1 cellular context compared by ENCODE assay signal in the genomic region with DNA sequence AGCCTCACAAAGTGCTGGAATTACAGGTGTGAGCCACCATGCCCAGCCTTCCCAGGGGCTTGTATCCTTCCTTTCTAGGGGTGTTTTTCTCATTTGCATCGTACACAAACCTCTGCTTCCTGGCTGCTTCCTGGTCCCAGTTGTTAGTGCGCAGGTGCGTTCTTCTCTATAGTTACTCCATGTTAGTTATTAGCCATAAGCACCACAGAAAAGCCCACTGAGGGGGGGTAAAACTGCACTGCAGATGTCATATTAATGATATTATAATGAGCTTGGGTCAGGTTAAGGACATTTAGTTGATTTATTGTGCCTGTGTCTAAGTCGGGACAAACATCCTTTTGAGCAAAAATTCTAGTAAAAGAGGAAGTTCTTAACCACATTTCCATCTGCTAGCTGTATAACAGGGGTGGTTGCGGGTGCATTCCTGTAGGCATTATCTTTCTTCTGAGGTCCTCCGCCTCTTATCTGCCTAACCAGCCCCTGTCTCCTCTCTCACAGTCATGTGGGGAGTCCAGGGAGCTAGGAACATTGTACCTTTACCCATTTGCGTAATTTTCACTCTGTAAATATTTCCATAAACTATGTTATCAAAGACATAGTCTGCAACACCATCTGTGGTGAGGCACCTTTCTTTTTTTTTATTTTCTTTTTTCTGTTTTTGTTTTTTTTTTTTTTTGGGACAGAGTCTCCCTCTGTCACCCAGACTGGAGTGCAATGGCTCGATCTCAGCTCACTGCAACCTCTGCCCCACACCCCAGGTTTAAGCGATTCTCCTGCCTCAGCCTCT.
TF ChIP-seq lines count a peak whose summit lies in the region.

No MANE protein-coding gene starts in this region.

TF ChIP-seq in HepG2, 621 proteins besides CTCF, POLR2A, EP300 and RAD21 (continued from another document and continues in another):
- TF ChIP-seq, protein P1, sequence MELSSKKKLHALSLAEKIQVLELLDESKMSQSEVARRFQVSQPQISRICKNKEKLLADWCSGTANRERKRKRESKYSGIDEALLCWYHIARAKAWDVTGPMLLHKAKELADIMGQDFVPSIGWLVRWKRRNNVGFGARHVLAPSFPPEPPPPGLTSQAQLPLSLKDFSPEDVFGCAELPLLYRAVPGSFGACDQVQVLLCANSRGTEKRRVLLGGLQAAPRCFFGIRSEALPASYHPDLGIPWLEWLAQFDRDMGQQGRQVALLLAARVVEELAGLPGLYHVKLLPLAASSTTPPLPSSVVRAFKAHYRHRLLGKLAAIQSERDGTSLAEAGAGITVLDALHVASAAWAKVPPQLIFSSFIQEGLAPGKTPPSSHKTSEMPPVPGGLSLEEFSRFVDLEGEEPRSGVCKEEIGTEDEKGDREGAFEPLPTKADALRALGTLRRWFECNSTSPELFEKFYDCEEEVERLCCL (CRISPR knock-in tag; IDR thresholded peaks at IDR 0.05; ENCODE audit: borderline replicate concordance): no peak
- TF ChIP-seq SNAPC2 (CRISPR knock-in tag; IDR thresholded peaks at IDR 0.05) (peak; percentile 71; the same call in 1 of the 2 replicates), ZNF30 (CRISPR knock-in tag; IDR thresholded peaks at IDR 0.05) (no peak), ZFX (CRISPR knock-in tag; IDR thresholded peaks at IDR 0.05; ENCODE audit: low read depth) (no peak), SUZ12 (IDR thresholded peaks at IDR 0.05; ENCODE audit: low read depth, low read length) (no peak), ZMYM2 (CRISPR knock-in tag; IDR thresholded peaks at IDR 0.05) (peak; percentile 45; the same call in 1 of the 2 replicates), NFATC3 (CRISPR knock-in tag; IDR thresholded peaks at IDR 0.05) (no peak), TSC22D2 (CRISPR knock-in tag; IDR thresholded peaks at IDR 0.05; ENCODE audit: borderline replicate concordance) (no peak), ZNF816 (CRISPR knock-in tag; IDR thresholded peaks at IDR 0.05; ENCODE audit: borderline replicate concordance) (peak; percentile 39; the same call in 1 of the 2 replicates), NR2F6 (IDR thresholded peaks at IDR 0.05) (peak; percentile 59; the same call in 1 of the 2 replicates), NR2F6 (CRISPR knock-in tag; IDR thresholded peaks at IDR 0.05) (peak; percentile 42; the same call in 1 of the 2 replicates), SIX4 (CRISPR knock-in tag; IDR thresholded peaks at IDR 0.05) (0 out of 2 replicates have a peak, but pooled peaks have one; percentile 61), FOXJ3 (CRISPR knock-in tag; IDR thresholded peaks at IDR 0.05; ENCODE audit: borderline replicate concordance) (peak; percentile 91), ZNF572 (CRISPR knock-in tag; IDR thresholded peaks at IDR 0.05) (no peak), ZNF557 (CRISPR knock-in tag; IDR thresholded peaks at IDR 0.05) (peak; percentile 61; the same call in 1 of the 2 replicates), ZSCAN12 (CRISPR knock-in tag; IDR thresholded peaks at IDR 0.05) (0 out of 2 replicates have a peak, but pooled peaks have one; percentile 26), NCOA5 (CRISPR knock-in tag; IDR thresholded peaks at IDR 0.05) (no peak), POLR2G (IDR thresholded peaks at IDR 0.05; ENCODE audit: low read depth, low read length) (no peak), MTA3 (CRISPR knock-in tag; IDR thresholded peaks at IDR 0.05) (no peak), BCL6 (CRISPR knock-in tag; IDR thresholded peaks at IDR 0.05) (peak; percentile 84), ZNF709 (CRISPR knock-in tag; IDR thresholded peaks at IDR 0.05) (no peak)
- TF ChIP-seq, protein P2, sequence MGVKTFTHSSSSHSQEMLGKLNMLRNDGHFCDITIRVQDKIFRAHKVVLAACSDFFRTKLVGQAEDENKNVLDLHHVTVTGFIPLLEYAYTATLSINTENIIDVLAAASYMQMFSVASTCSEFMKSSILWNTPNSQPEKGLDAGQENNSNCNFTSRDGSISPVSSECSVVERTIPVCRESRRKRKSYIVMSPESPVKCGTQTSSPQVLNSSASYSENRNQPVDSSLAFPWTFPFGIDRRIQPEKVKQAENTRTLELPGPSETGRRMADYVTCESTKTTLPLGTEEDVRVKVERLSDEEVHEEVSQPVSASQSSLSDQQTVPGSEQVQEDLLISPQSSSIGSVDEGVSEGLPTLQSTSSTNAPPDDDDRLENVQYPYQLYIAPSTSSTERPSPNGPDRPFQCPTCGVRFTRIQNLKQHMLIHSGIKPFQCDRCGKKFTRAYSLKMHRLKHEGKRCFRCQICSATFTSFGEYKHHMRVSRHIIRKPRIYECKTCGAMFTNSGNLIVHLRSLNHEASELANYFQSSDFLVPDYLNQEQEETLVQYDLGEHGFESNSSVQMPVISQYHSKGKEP (CRISPR knock-in tag; IDR thresholded peaks at IDR 0.05): no peak
- TF ChIP-seq, protein P3, sequence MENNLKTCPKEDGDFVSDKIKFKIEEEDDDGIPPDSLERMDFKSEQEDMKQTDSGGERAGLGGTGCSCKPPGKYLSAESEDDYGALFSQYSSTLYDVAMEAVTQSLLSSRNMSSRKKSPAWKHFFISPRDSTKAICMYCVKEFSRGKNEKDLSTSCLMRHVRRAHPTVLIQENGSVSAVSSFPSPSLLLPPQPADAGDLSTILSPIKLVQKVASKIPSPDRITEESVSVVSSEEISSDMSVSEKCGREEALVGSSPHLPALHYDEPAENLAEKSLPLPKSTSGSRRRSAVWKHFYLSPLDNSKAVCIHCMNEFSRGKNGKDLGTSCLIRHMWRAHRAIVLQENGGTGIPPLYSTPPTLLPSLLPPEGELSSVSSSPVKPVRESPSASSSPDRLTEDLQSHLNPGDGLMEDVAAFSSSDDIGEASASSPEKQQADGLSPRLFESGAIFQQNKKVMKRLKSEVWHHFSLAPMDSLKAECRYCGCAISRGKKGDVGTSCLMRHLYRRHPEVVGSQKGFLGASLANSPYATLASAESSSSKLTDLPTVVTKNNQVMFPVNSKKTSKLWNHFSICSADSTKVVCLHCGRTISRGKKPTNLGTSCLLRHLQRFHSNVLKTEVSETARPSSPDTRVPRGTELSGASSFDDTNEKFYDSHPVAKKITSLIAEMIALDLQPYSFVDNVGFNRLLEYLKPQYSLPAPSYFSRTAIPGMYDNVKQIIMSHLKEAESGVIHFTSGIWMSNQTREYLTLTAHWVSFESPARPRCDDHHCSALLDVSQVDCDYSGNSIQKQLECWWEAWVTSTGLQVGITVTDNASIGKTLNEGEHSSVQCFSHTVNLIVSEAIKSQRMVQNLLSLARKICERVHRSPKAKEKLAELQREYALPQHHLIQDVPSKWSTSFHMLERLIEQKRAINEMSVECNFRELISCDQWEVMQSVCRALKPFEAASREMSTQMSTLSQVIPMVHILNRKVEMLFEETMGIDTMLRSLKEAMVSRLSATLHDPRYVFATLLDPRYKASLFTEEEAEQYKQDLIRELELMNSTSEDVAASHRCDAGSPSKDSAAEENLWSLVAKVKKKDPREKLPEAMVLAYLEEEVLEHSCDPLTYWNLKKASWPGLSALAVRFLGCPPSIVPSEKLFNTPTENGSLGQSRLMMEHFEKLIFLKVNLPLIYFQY (CRISPR knock-in tag; IDR thresholded peaks at IDR 0.05; ENCODE audit: borderline replicate concordance): no peak
- TF ChIP-seq, protein P4, sequence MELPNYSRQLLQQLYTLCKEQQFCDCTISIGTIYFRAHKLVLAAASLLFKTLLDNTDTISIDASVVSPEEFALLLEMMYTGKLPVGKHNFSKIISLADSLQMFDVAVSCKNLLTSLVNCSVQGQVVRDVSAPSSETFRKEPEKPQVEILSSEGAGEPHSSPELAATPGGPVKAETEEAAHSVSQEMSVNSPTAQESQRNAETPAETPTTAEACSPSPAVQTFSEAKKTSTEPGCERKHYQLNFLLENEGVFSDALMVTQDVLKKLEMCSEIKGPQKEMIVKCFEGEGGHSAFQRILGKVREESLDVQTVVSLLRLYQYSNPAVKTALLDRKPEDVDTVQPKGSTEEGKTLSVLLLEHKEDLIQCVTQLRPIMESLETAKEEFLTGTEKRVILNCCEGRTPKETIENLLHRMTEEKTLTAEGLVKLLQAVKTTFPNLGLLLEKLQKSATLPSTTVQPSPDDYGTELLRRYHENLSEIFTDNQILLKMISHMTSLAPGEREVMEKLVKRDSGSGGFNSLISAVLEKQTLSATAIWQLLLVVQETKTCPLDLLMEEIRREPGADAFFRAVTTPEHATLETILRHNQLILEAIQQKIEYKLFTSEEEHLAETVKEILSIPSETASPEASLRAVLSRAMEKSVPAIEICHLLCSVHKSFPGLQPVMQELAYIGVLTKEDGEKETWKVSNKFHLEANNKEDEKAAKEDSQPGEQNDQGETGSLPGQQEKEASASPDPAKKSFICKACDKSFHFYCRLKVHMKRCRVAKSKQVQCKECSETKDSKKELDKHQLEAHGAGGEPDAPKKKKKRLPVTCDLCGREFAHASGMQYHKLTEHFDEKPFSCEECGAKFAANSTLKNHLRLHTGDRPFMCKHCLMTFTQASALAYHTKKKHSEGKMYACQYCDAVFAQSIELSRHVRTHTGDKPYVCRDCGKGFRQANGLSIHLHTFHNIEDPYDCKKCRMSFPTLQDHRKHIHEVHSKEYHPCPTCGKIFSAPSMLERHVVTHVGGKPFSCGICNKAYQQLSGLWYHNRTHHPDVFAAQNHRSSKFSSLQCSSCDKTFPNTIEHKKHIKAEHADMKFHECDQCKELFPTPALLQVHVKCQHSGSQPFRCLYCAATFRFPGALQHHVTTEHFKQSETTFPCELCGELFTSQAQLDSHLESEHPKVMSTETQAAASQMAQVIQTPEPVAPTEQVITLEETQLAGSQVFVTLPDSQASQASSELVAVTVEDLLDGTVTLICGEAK (IDR thresholded peaks at IDR 0.05): no peak
- TF ChIP-seq, protein P4 (CRISPR knock-in tag; IDR thresholded peaks at IDR 0.05): 0 out of 2 replicates have a peak, but pooled peaks have one; percentile 24
- TF ChIP-seq, protein P5, sequence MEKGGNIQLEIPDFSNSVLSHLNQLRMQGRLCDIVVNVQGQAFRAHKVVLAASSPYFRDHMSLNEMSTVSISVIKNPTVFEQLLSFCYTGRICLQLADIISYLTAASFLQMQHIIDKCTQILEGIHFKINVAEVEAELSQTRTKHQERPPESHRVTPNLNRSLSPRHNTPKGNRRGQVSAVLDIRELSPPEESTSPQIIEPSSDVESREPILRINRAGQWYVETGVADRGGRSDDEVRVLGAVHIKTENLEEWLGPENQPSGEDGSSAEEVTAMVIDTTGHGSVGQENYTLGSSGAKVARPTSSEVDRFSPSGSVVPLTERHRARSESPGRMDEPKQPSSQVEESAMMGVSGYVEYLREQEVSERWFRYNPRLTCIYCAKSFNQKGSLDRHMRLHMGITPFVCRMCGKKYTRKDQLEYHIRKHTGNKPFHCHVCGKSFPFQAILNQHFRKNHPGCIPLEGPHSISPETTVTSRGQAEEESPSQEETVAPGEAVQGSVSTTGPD (CRISPR knock-in tag; IDR thresholded peaks at IDR 0.05): peak; percentile 75; the same call in 1 of the 2 replicates
- TF ChIP-seq, protein P6, sequence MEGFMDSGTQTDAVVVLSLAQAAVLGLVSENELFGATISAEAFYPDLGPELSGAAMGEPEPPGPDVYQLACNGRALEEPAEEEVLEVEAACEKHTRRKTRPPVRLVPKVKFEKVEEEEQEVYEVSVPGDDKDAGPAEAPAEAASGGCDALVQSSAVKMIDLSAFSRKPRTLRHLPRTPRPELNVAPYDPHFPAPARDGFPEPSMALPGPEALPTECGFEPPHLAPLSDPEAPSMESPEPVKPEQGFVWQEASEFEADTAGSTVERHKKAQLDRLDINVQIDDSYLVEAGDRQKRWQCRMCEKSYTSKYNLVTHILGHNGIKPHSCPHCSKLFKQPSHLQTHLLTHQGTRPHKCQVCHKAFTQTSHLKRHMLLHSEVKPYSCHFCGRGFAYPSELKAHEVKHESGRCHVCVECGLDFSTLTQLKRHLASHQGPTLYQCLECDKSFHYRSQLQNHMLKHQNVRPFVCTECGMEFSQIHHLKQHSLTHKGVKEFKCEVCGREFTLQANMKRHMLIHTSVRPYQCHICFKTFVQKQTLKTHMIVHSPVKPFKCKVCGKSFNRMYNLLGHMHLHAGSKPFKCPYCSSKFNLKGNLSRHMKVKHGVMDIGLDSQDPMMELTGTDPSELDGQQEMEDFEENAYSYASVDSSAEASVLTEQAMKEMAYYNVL (CRISPR knock-in tag; IDR thresholded peaks at IDR 0.05; ENCODE audit: borderline replicate concordance): peak; percentile 98
- TF ChIP-seq, protein P7, sequence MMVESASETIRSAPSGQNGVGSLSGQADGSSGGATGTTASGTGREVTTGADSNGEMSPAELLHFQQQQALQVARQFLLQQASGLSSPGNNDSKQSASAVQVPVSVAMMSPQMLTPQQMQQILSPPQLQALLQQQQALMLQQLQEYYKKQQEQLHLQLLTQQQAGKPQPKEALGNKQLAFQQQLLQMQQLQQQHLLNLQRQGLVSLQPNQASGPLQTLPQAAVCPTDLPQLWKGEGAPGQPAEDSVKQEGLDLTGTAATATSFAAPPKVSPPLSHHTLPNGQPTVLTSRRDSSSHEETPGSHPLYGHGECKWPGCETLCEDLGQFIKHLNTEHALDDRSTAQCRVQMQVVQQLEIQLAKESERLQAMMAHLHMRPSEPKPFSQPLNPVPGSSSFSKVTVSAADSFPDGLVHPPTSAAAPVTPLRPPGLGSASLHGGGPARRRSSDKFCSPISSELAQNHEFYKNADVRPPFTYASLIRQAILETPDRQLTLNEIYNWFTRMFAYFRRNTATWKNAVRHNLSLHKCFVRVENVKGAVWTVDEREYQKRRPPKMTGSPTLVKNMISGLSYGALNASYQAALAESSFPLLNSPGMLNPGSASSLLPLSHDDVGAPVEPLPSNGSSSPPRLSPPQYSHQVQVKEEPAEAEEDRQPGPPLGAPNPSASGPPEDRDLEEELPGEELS (CRISPR knock-in tag; IDR thresholded peaks at IDR 0.05): peak; percentile 96
